Comparison of ENCODE assay signal across 11 cellular contexts in genomic region chr5:3595102-3595961, GRCh38. TPM values are rescaled to one million over a fixed set of nuclear protein-coding genes. Genes with fewer than 3 reads are reported as not detected.
DNase-seq lines count a peak whose midpoint lies in the region; ATAC-seq and TF ChIP-seq lines count a peak whose summit lies in the region.
"Had no signal": no experiment of that assay in that cellular context is flagged by ENCODE, and none has a peak within 500 bp of the region (broad histone marks: within the 10 kb centered on the region; RNA-seq: fewer than 3 reads in every experiment).

TSS of gene IRX1 (plus strand) at chr5:3595832. CDS start at chr5:3596106, 274 bp downstream.

- H3K27me3 Mint-ChIP-seq in activated T-cell treated with anti-CD3 and anti-CD28 coated beads, Interleukin-2, amount 50 U/mL, for 72 hours (ENCODE audit: low read depth) = peaks cover 69% of the 10 kb centered on the region

- DNase-seq in Daoy (ENCODE audit: low read depth) = peak; percentile 89
- peak; percentile 54 for DNase-seq in NCI-H526 treated with DMSO at 0.1 percent for 48 hours (lab: John Stamatoyannopoulos, UW)
- DNase-seq in foreskin fibroblast = peak; percentile 64 to 84
- peak; percentile 86 for DNase-seq in osteoblast (ENCODE audit: insufficient read length, low spot score, missing footprints)
- no peak for DNase-seq in activated T-cell treated with anti-CD3 and anti-CD28 coated beads, Interleukin-2, amount 50 U/mL, for 72 hours
- DNase-seq in RWPE1 (ENCODE audit: low spot score) = no peak
- DNase-seq in OCI-M2 (lab: John Stamatoyannopoulos, UW; ENCODE audit: unreplicated experiment) = no peak
- no peak for DNase-seq in UCSD-AML1 (lab: John Stamatoyannopoulos, UW; ENCODE audit: unreplicated experiment)
- DNase-seq: activated B cell treated with CpG ODN at 0.5 μM for 24 hours; GOT3; naive thymus-derived CD8-positive, alpha-beta T cell had no signal

- TF ChIP-seq CTCF in foreskin fibroblast (IDR thresholded peaks at IDR 0.05; ENCODE audit: low read depth, low read length) (no peak), osteoblast (IDR thresholded peaks at IDR 0.05; ENCODE audit: extremely low read depth, low read depth, low read length) (no peak), RWPE1 (conservative IDR thresholded peaks at IDR 0.05; ENCODE audit: low read depth) (no peak)

- peak within 1 kb of the TSS in 1 of 2 donors; percentile 17 for H3K4me3 Mint-ChIP-seq in activated T-cell treated with anti-CD3 and anti-CD28 coated beads, Interleukin-2, amount 50 U/mL, for 72 hours
- H3K4me3 Mint-ChIP-seq: activated B cell treated with CpG ODN at 0.5 μM for 24 hours had no signal

- H3K4me1 Mint-ChIP-seq in activated T-cell treated with anti-CD3 and anti-CD28 coated beads, Interleukin-2, amount 50 U/mL, for 72 hours (ENCODE audit: low read depth) = peaks cover 12% of the 10 kb centered on the region
- H3K4me1 Mint-ChIP-seq: activated B cell treated with CpG ODN at 0.5 μM for 24 hours had no signal

- H3K27me3 ChIP-seq in osteoblast (ENCODE audit: insufficient read depth, low read length) = peaks cover 6% of the 10 kb centered on the region

- H3K36me3 ChIP-seq in osteoblast (ENCODE audit: insufficient read depth, low read length) = no peaks in the 10 kb centered on the region

- H3K79me2 ChIP-seq in osteoblast (ENCODE audit: insufficient read depth, low read length) = no peaks in the 10 kb centered on the region

- H3K4me3 ChIP-seq in foreskin fibroblast (ENCODE audit: low read depth in 1 of 2, low read length in 2 of 2) = peak within 1 kb of the TSS; percentile 49 to 58
- peak within 1 kb of the TSS; percentile 49 for H3K4me3 ChIP-seq in osteoblast (ENCODE audit: insufficient read depth, low read length)

- no peak within 1 kb of the TSS for H2AFZ ChIP-seq in osteoblast (ENCODE audit: low read length)

- H3K4me1 ChIP-seq in osteoblast (ENCODE audit: insufficient read depth, low read length) = no peaks in the 10 kb centered on the region

- no peak within 1 kb of the TSS for H3K4me2 ChIP-seq in osteoblast (ENCODE audit: insufficient read depth, low read length)

- ATAC-seq in activated T-cell treated with anti-CD3 and anti-CD28 coated beads, Interleukin-2, amount 50 U/mL, for 72 hours (replicated peaks in 1 of 2) = no peak
- ATAC-seq: naive thymus-derived CD8-positive, alpha-beta T cell had no signal

- POLR2A ChIA-PET in RWPE1 (lab: Yijun Ruan, JAX; ENCODE audit: low non-redundant PET) = no interaction called here

- H3K9me3 Mint-ChIP-seq in activated T-cell treated with anti-CD3 and anti-CD28 coated beads, Interleukin-2, amount 50 U/mL, for 72 hours = peaks cover 0 to 1% of the 10 kb centered on the region in 2 donors
- H3K9me3 Mint-ChIP-seq: activated B cell treated with CpG ODN at 0.5 μM for 24 hours had no signal

- H4K20me1 ChIP-seq in osteoblast (ENCODE audit: insufficient read depth, low read length) = no peaks in the 10 kb centered on the region

- H3K36me3 Mint-ChIP-seq in activated T-cell treated with anti-CD3 and anti-CD28 coated beads, Interleukin-2, amount 50 U/mL, for 72 hours (ENCODE audit: insufficient read depth in 2 of 2) = peaks cover 5 to 7% of the 10 kb centered on the region in 2 donors

- CTCF ChIA-PET in RWPE1 (lab: Yijun Ruan, JAX) = no interaction called here

- no peak within 1 kb of the TSS for H3K27ac Mint-ChIP-seq in activated T-cell treated with anti-CD3 and anti-CD28 coated beads, Interleukin-2, amount 50 U/mL, for 72 hours
- H3K27ac Mint-ChIP-seq: activated B cell treated with CpG ODN at 0.5 μM for 24 hours; naive thymus-derived CD8-positive, alpha-beta T cell had no signal

- no peak within 1 kb of the TSS for H3K27ac ChIP-seq in osteoblast (ENCODE audit: low read depth, low read length)
- H3K27ac ChIP-seq in RWPE1 = no peak within 1 kb of the TSS

- no peaks in the 10 kb centered on the region for H3K9me3 ChIP-seq in osteoblast (ENCODE audit: low read depth, low read length)

RNA-seq across cellular contexts. Expression of gene IRX1, which starts in this region (rescaled TPM):
- total RNA-seq in Daoy (2014; rRNA removed; shearing (Covaris generic)) = 14.1 and 19.0 TPM in 2 replicates
- 1.4 and 3.2 TPM in 2 replicates for total RNA-seq in osteoblast
- total RNA-seq in activated T-cell treated with anti-CD3 and anti-CD28 coated beads, Interleukin-2, amount 50 U/mL, for 72 hours = not detected
- total RNA-seq: activated B cell treated with CpG ODN at 0.5 μM for 24 hours; naive thymus-derived CD8-positive, alpha-beta T cell had no signal

Comparison
In these comparisons a context has a peak if more than half of its experiments do, and no peak if none do; other contexts are left out.
1. DNase-seq: peak in Daoy (single experiment), NCI-H526 treated with DMSO at 0.1 percent for 48 hours (single experiment), foreskin fibroblast (2 of 2) and osteoblast (single experiment); none in activated T-cell treated with anti-CD3 and anti-CD28 coated beads, Interleukin-2, amount 50 U/mL, for 72 hours (0 of 2), RWPE1 (single experiment), OCI-M2 (single experiment) and UCSD-AML1 (single experiment).